17 cellular contexts compared by ENCODE assay signal in genomic region chr15:47434641-47435040, GRCh38.
"Had no signal": no experiment of that assay in that cellular context is flagged by ENCODE, and none has a peak within 500 bp of the region (broad histone marks: within the 10 kb centered on the region; RNA-seq: fewer than 3 reads in every experiment).

No MANE protein-coding gene starts in this region.

- H3K36me3 ChIP-seq: gastroesophageal sphincter, left ventricle myocardium inferior, tibial artery, upper lobe of left lung, uterus had no signal

- H3K4me3 ChIP-seq: coronary artery, gastroesophageal sphincter, left ventricle myocardium inferior, lung, tibial artery, upper lobe of left lung, uterus had no signal

- H3K27me3 ChIP-seq: gastroesophageal sphincter, tibial artery, upper lobe of left lung, uterus had no signal

- FAIRE-seq: endothelial cell of umbilical vein, small intestine had no signal

- H3K4me1 ChIP-seq: upper lobe of left lung, uterus had no signal

- H3K9me3 ChIP-seq: gastroesophageal sphincter, left ventricle myocardium inferior, tibial artery, upper lobe of left lung, uterus had no signal

- DNase-seq: effector CD4-positive, alpha-beta T cell; endodermal cell; erythroblast; glutamatergic neuron; left ventricle myocardium inferior; naive thymus-derived CD4-positive, alpha-beta T cell; right cardiac atrium; small intestine; stimulated activated CD4-positive, alpha-beta T cell treated with anti-CD3 and anti-CD28 coated beads, Interleukin-4, amount 100 ng/mL, for 1 hour; stimulated activated CD8-positive, alpha-beta memory T cell treated with anti-CD3 and anti-CD28 coated beads, Interleukin-4, amount 100 ng/mL, for 48 hours; tibial artery; upper lobe of left lung; uterus had no signal

- H3K27ac ChIP-seq: coronary artery, gastroesophageal sphincter, left ventricle myocardium inferior, tibial artery, upper lobe of left lung, uterus had no signal
